4 cellular contexts compared by ENCODE assay signal in genomic region chr11:120652705-120653335, GRCh38.
TF ChIP-seq lines count a peak whose summit lies in the region.

No MANE protein-coding gene starts in this region.

TF ChIP-seq in SK-N-SH, 30 proteins besides CTCF, POLR2A, EP300 and RAD21:
- TF ChIP-seq SIN3A (IDR thresholded peaks at IDR 0.05; ENCODE audit: borderline replicate concordance, low read depth, low read length) (no peak), SMC3 (IDR thresholded peaks at IDR 0.05; ENCODE audit: low read depth, low read length) (no peak), GABPA (IDR thresholded peaks at IDR 0.05; ENCODE audit: low read depth) (no peak), REST (IDR thresholded peaks at IDR 0.05; ENCODE audit: low read depth, low read length) (peak; percentile 93)
TF ChIP-seq in SK-N-SH: peak in this region for 1.

TF ChIP-seq in SK-N-SH treated with all-trans-retinoic acid at 6 μM for 48 hours, 23 proteins besides CTCF, POLR2A, EP300 and RAD21 (continues in another document):
- TF ChIP-seq CSDC2 (CRISPR knock-in tag; IDR thresholded peaks at IDR 0.05) (no peak), PPARA (CRISPR knock-in tag; IDR thresholded peaks at IDR 0.05; ENCODE audit: borderline replicate concordance) (no peak), TOX (CRISPR knock-in tag; IDR thresholded peaks at IDR 0.05; ENCODE audit: borderline replicate concordance) (no peak), RARB (CRISPR knock-in tag; IDR thresholded peaks at IDR 0.05) (no peak), GLIS3 (CRISPR knock-in tag; IDR thresholded peaks at IDR 0.05) (no peak), POU6F1 (CRISPR knock-in tag; IDR thresholded peaks at IDR 0.05; ENCODE audit: borderline replicate concordance, low read depth) (no peak), ESRRG (CRISPR knock-in tag; IDR thresholded peaks at IDR 0.05) (no peak), ZNF565 (CRISPR knock-in tag; conservative IDR thresholded peaks at IDR 0.05; ENCODE audit: low read depth) (no peak), OSR1 (CRISPR knock-in tag; IDR thresholded peaks at IDR 0.05) (no peak), BACH2 (CRISPR knock-in tag; IDR thresholded peaks at IDR 0.05; ENCODE audit: borderline replicate concordance) (no peak), CSRNP3 (CRISPR knock-in tag; IDR thresholded peaks at IDR 0.05) (no peak), TCF4 (CRISPR knock-in tag; IDR thresholded peaks at IDR 0.05; ENCODE audit: borderline replicate concordance) (no peak), ZNF70 (CRISPR knock-in tag; IDR thresholded peaks at IDR 0.05) (no peak), ZFP3 (CRISPR knock-in tag; IDR thresholded peaks at IDR 0.05) (no peak)

TF ChIP-seq in IMR-90, 13 proteins besides CTCF, POLR2A, EP300 and RAD21:
- no peak for TF ChIP-seq BHLHE40 (IDR thresholded peaks at IDR 0.05; ENCODE audit: low read depth, low read length)
TF ChIP-seq in IMR-90: peak in this region for 0.

TF ChIP-seq in liver, 16 proteins besides CTCF, POLR2A, EP300 and RAD21:
- TF ChIP-seq REST (IDR thresholded peaks at IDR 0.05) (peak; percentile 96), SP1 (IDR thresholded peaks at IDR 0.05) (no peak)
